Comparison of ENCODE assay signal across 10 cellular contexts in genomic region chrX:87409113-87409841, GRCh38.
DNase-seq lines count a peak whose midpoint lies in the region; ATAC-seq and TF ChIP-seq lines count a peak whose summit lies in the region.
"Had no signal": no experiment of that assay in that cellular context is flagged by ENCODE, and none has a peak within 500 bp of the region (broad histone marks: within the 10 kb centered on the region; RNA-seq: fewer than 3 reads in every experiment).

No MANE protein-coding gene starts in this region.

- no peak for ATAC-seq in activated CD4-positive, alpha-beta T cell treated with anti-CD3 and anti-CD28 coated beads for 36 hours
- ATAC-seq in GM18505 (IDR thresholded peaks at IDR 0.05; ENCODE audit: unreplicated experiment) = no peak

- no peak for TF ChIP-seq EP300 in esophagus muscularis mucosa (IDR thresholded peaks at IDR 0.05)

- H3K4me1 ChIP-seq in PC-9 (replicated peaks; ENCODE audit: insufficient read depth) (no peaks in the 10 kb centered on the region), esophagus muscularis mucosa (peaks cover 0 to 23% (median 9%) of the 10 kb centered on the region in 4 donors)
- H3K4me1 ChIP-seq: BLaER1 had no signal

- CTCF ChIA-PET in PC-9 (lab: Charles Lee) = no interaction called here
- CTCF ChIA-PET in activated CD4-positive, alpha-beta T cell treated with anti-CD3 and anti-CD28 coated beads for 36 hours (lab: Charles Lee) = no interaction called here

- H3K4me2 ChIP-seq in PC-9 = no peak overlapping the region
- H3K4me2 ChIP-seq: BLaER1 had no signal

- H3K27me3 Mint-ChIP-seq in activated CD4-positive, alpha-beta T cell treated with anti-CD3 and anti-CD28 coated beads for 36 hours = no peaks in the 10 kb centered on the region

- H3K27ac ChIP-seq in PC-9 (no peak overlapping the region), esophagus muscularis mucosa (replicated peaks in 1 of 4) (peak overlapping the region; percentile 65 to 77 (median 70))
- H3K27ac ChIP-seq: BLaER1 had no signal

- H3F3A ChIP-seq in PC-9 (ENCODE audit: insufficient read depth, low read depth) = no peaks in the 10 kb centered on the region

- H3K36me3 Mint-ChIP-seq in activated CD4-positive, alpha-beta T cell treated with anti-CD3 and anti-CD28 coated beads for 36 hours (ENCODE audit: low read depth) = no peaks in the 10 kb centered on the region

- no peak overlapping the region for H3K27ac Mint-ChIP-seq in activated CD4-positive, alpha-beta T cell treated with anti-CD3 and anti-CD28 coated beads for 36 hours

- H3K9me3 Mint-ChIP-seq in activated CD4-positive, alpha-beta T cell treated with anti-CD3 and anti-CD28 coated beads for 36 hours (ENCODE audit: low read depth) = peaks cover 2% of the 10 kb centered on the region

- H4K20me1 ChIP-seq in PC-9 (ENCODE audit: insufficient read depth) = no peaks in the 10 kb centered on the region
- H4K20me1 ChIP-seq: BLaER1 had no signal

- no peaks in the 10 kb centered on the region for H3K4me1 Mint-ChIP-seq in activated CD4-positive, alpha-beta T cell treated with anti-CD3 and anti-CD28 coated beads for 36 hours

- H3K27me3 ChIP-seq in PC-9 (ENCODE audit: insufficient read depth, low read depth) (no peaks in the 10 kb centered on the region), esophagus muscularis mucosa (no peaks in the 10 kb centered on the region)

- no peaks in the 10 kb centered on the region for H3K36me3 ChIP-seq in PC-9 (ENCODE audit: low read depth)
- H3K36me3 ChIP-seq in esophagus muscularis mucosa = no peaks in the 10 kb centered on the region
- H3K36me3 ChIP-seq: BLaER1 had no signal

- intact Hi-C loops in PC-9 (cut with micrococcal nuclease; ENCODE audit: unreplicated experiment) (loop anchor here (2.0 kb wide), 1 partner anchor 118 kb away; no protein-coding TSS in a partner anchor), esophagus muscularis mucosa (cut with DNase I) (no loop called here)
- intact Hi-C loops in activated CD4-positive, alpha-beta T cell treated with anti-CD3 and anti-CD28 coated beads for 36 hours (cut with DNase I, micrococcal nuclease) = no loop called here

- H2AFZ ChIP-seq in PC-9 = no peak overlapping the region

- TF ChIP-seq CTCF in PC-9 (conservative IDR thresholded peaks at IDR 0.05) = no peak
- no peak for TF ChIP-seq CTCF in esophagus muscularis mucosa (IDR thresholded peaks at IDR 0.05)

- H3K4me3 Mint-ChIP-seq in activated CD4-positive, alpha-beta T cell treated with anti-CD3 and anti-CD28 coated beads for 36 hours = no peak overlapping the region

- no peak overlapping the region for H3K4me3 ChIP-seq in PC-9
- no peak overlapping the region for H3K4me3 ChIP-seq in esophagus muscularis mucosa
- H3K4me3 ChIP-seq: BLaER1 had no signal

- H3K9me3 ChIP-seq in PC-9 (ENCODE audit: insufficient read depth, low read depth) = no peaks in the 10 kb centered on the region
- H3K9me3 ChIP-seq in esophagus muscularis mucosa = no peaks in the 10 kb centered on the region
- H3K9me3 ChIP-seq: BLaER1 had no signal

- 24% methylated on average over 7 of the region's 7 CpGs for WGBS in esophagus muscularis mucosa

- no peak for TF ChIP-seq POLR2A in esophagus muscularis mucosa (IDR thresholded peaks at IDR 0.05; ENCODE audit: low read depth)
- TF ChIP-seq POLR2A in GM18505 (IDR thresholded peaks at IDR 0.05; ENCODE audit: borderline replicate concordance, extremely low read depth, insufficient read depth, insufficient read length) = no peak

- no peaks in the 10 kb centered on the region for H3K9me2 ChIP-seq in PC-9 (ENCODE audit: insufficient read depth)

- H3K79me2 ChIP-seq in PC-9 (ENCODE audit: low read depth) = no peaks in the 10 kb centered on the region

- POLR2A ChIA-PET in PC-9 (lab: Charles Lee; ENCODE audit: unreplicated experiment) = no interaction called here
- POLR2A ChIA-PET in activated CD4-positive, alpha-beta T cell treated with anti-CD3 and anti-CD28 coated beads for 36 hours (lab: Charles Lee) = no interaction called here

- DNase-seq in CD1c-positive myeloid dendritic cell (ENCODE audit: extremely low spot score) = peak; percentile 48
- DNase-seq in PC-9 = peak; percentile 45 to 71
- no peak for DNase-seq in esophagus muscularis mucosa (ENCODE audit: extremely low spot score)
- peak; percentile 84 for DNase-seq in mucosa of gallbladder (ENCODE audit: low spot score)
- DNase-seq in activated CD4-positive, alpha-beta T cell treated with anti-CD3 and anti-CD28 coated beads for 36 hours = no peak
- no peak for DNase-seq in superior temporal gyrus (ENCODE audit: extremely low spot score)
- DNase-seq in midbrain (lab: John Stamatoyannopoulos, UW) = no peak
- DNase-seq: activated CD8-positive, alpha-beta memory T cell treated with anti-CD3 and anti-CD28 coated beads, Interleukin-2, amount 50 U/mL, for 4 hours had no signal

- BruUV-seq in PC-9 (replicated peaks; lab: Mats Ljungman, UMichigan) = no TSS peak

Comparison
In these comparisons a context has a peak if more than half of its experiments do, and no peak if none do; other contexts are left out.
1. DNase-seq: peak in CD1c-positive myeloid dendritic cell (single experiment), PC-9 (2 of 2) and mucosa of gallbladder (single experiment); none in esophagus muscularis mucosa (single experiment), activated CD4-positive, alpha-beta T cell treated with anti-CD3 and anti-CD28 coated beads for 36 hours (single experiment), superior temporal gyrus (single experiment) and midbrain (single experiment).